ENCODE assay signal across 18 cellular contexts in genomic region chrX:2846992-2847391, GRCh38. TPM values are rescaled to one million over a fixed set of nuclear protein-coding genes. Genes with fewer than 3 reads are reported as not detected.
A peak's percentile ranks its signal among the peaks of the same experiment; 100 is the strongest.
DNase-seq lines count a peak whose midpoint lies in the region; ATAC-seq, FAIRE-seq and TF ChIP-seq lines count a peak whose summit lies in the region.
"Had no signal": no experiment of that assay in that cellular context is flagged by ENCODE, and none has a peak within 500 bp of the region (broad histone marks: within the 10 kb centered on the region; RNA-seq: fewer than 3 reads in every experiment).

No MANE protein-coding gene starts in this region.

- no peak overlapping the region for H3K9ac ChIP-seq in endodermal cell (ENCODE audit: extremely low read depth, low read length, poor library complexity, severe bottlenecking)
- H3K9ac ChIP-seq: BLaER1 treated with 17β-estradiol and CSF1 and Interleukin-3, amounts not matched to agents 10 nM and 100 nM; GM23248 had no signal

- peaks cover 28% of the 10 kb centered on the region for H3K4me1 Mint-ChIP-seq in endodermal cell

- H3K36me3 Mint-ChIP-seq in endodermal cell (ENCODE audit: low read depth), result peaks cover 46% of the 10 kb centered on the region

- H3K27me3 Mint-ChIP-seq in endodermal cell (ENCODE audit: insufficient read depth), result no peaks in the 10 kb centered on the region
- H3K27me3 Mint-ChIP-seq: CD4-positive, alpha-beta T cell had no signal

- POLR2A ChIA-PET in A549 (lab: Yijun Ruan, JAX) (no interaction called here), PC-9 (lab: Charles Lee; ENCODE audit: unreplicated experiment) (no interaction called here)

- H3K4me2 ChIP-seq in A549 (no peak overlapping the region), PC-9 (0 out of 2 replicates have a peak overlapping the region, but pooled peaks have one; percentile 21)
- H3K4me2 ChIP-seq: BLaER1 treated with 17β-estradiol and CSF1 and Interleukin-3, amounts not matched to agents 10 nM and 100 nM had no signal

- DNase-seq in A549 (ENCODE audit: low read depth in 1 of 2, low spot score in 1 of 2), result no peak
- peak in 1 of 2 experiments; percentile 74 for DNase-seq in PC-9
- DNase-seq in endodermal cell, result peak; percentile 28
- DNase-seq in pancreas, result no peak
- no peak for DNase-seq in middle frontal gyrus (ENCODE audit: extremely low spot score, low spot score)
- no peak for DNase-seq in activated CD8-positive, alpha-beta memory T cell treated with anti-CD3 and anti-CD28 coated beads, Interleukin-2, amount 50 U/mL, for 4 hours
- DNase-seq: 8988T; ACHN; Calu3; CD4-positive, alpha-beta T cell; DMS 273 treated with DMSO at 0.1 percent for 48 hours; DND-41; GF-D8; GM23248 had no signal

- H3K4me1 ChIP-seq in A549 (peaks cover 15% of the 10 kb centered on the region), PC-9 (replicated peaks; ENCODE audit: insufficient read depth) (peaks cover 28% of the 10 kb centered on the region), endodermal cell (ENCODE audit: control insufficient read depth, insufficient read depth, low read length) (no peaks in the 10 kb centered on the region), pancreas (no peaks in the 10 kb centered on the region)

- H3K9me2 ChIP-seq in PC-9 (ENCODE audit: insufficient read depth), result no peaks in the 10 kb centered on the region; the same call in 1 of the 2 replicates

- H4K20me1 ChIP-seq in PC-9 (ENCODE audit: insufficient read depth), result no peaks in the 10 kb centered on the region
- H4K20me1 ChIP-seq: BLaER1 treated with 17β-estradiol and CSF1 and Interleukin-3, amounts not matched to agents 10 nM and 100 nM had no signal

- H3K27ac ChIP-seq in A549, result no peak overlapping the region
- H3K27ac ChIP-seq in PC-9, result no peak overlapping the region
- no peak overlapping the region for H3K27ac ChIP-seq in endodermal cell (ENCODE audit: low read depth, low read length)
- no peak overlapping the region for H3K27ac ChIP-seq in pancreas
- H3K27ac ChIP-seq: BLaER1 treated with 17β-estradiol and CSF1 and Interleukin-3, amounts not matched to agents 10 nM and 100 nM; GM23248; HL-60 had no signal

- no peak overlapping the region for H3K4me3 Mint-ChIP-seq in endodermal cell
- H3K4me3 Mint-ChIP-seq: CD4-positive, alpha-beta T cell had no signal

- no peaks in the 10 kb centered on the region for H3K27me3 ChIP-seq in PC-9 (ENCODE audit: insufficient read depth, low read depth)
- H3K27me3 ChIP-seq in endodermal cell (ENCODE audit: control insufficient read depth, insufficient read depth, low read length, poor library complexity, severe bottlenecking), result no peaks in the 10 kb centered on the region
- H3K27me3 ChIP-seq in pancreas, result no peaks in the 10 kb centered on the region
- H3K27me3 ChIP-seq: BLaER1 treated with 17β-estradiol and CSF1 and Interleukin-3, amounts not matched to agents 10 nM and 100 nM had no signal

- TF ChIP-seq RAD21 in A549 (conservative IDR thresholded peaks at IDR 0.05 in 1 of 2, IDR thresholded peaks at IDR 0.05 in 1 of 2), result no peak

- ATAC-seq in A549 (no peak), pancreas (no peak), GM21447 (IDR thresholded peaks at IDR 0.05; ENCODE audit: unreplicated experiment) (no peak)

- no peak for TF ChIP-seq EP300 in A549 (IDR thresholded peaks at IDR 0.05)

- BruUV-seq in PC-9 (replicated peaks; lab: Mats Ljungman, UMichigan), result no TSS peak

- CTCF ChIA-PET in A549 (lab: Yijun Ruan, JAX), result no interaction called here
- CTCF ChIA-PET in PC-9 (lab: Charles Lee), result no interaction called here

- no peak overlapping the region for H2AFZ ChIP-seq in PC-9
- H2AFZ ChIP-seq: GM23248 had no signal

- no peak for TF ChIP-seq POLR2A in A549 (IDR thresholded peaks at IDR 0.05; ENCODE audit: low read length)

- H3K36me3 ChIP-seq in PC-9 (ENCODE audit: low read depth) (no peaks in the 10 kb centered on the region), endodermal cell (ENCODE audit: control insufficient read depth, insufficient read depth, low read length) (peaks cover 10% of the 10 kb centered on the region), pancreas (no peaks in the 10 kb centered on the region)

- peak; percentile 7 for FAIRE-seq in A549 (lab: Jason Lieb, UNC)
- FAIRE-seq in pancreas (lab: Jason Lieb, UNC), result peak; percentile 54
- FAIRE-seq: H54 had no signal

- H3K4me3 ChIP-seq in A549, result no peak overlapping the region
- no peak overlapping the region for H3K4me3 ChIP-seq in PC-9
- H3K4me3 ChIP-seq in endodermal cell (ENCODE audit: low read length), result no peak overlapping the region
- no peak overlapping the region for H3K4me3 ChIP-seq in pancreas
- H3K4me3 ChIP-seq: BLaER1 treated with 17β-estradiol and CSF1 and Interleukin-3, amounts not matched to agents 10 nM and 100 nM; GM23248 had no signal

- H3K9me3 ChIP-seq in A549 (no peaks in the 10 kb centered on the region), PC-9 (ENCODE audit: insufficient read depth, low read depth) (no peaks in the 10 kb centered on the region), endodermal cell (ENCODE audit: control insufficient read depth, low read length) (no peaks in the 10 kb centered on the region), pancreas (no peaks in the 10 kb centered on the region)

- H3K79me2 ChIP-seq in PC-9 (ENCODE audit: low read depth), result no peaks in the 10 kb centered on the region

- intact Hi-C loops in PC-9 (cut with micrococcal nuclease; ENCODE audit: unreplicated experiment) (no loop called here), pancreas (cut with DNase I) (no loop called here)

- TF ChIP-seq CTCF in A549 (IDR thresholded peaks at IDR 0.05), result no peak
- no peak for TF ChIP-seq CTCF in PC-9 (conservative IDR thresholded peaks at IDR 0.05)
- TF ChIP-seq CTCF in endodermal cell (conservative IDR thresholded peaks at IDR 0.05), result no peak
- no peak for TF ChIP-seq CTCF in pancreas (IDR thresholded peaks at IDR 0.05)

- peaks cover 3% of the 10 kb centered on the region for H3K9me3 Mint-ChIP-seq in endodermal cell
- H3K9me3 Mint-ChIP-seq: CD4-positive, alpha-beta T cell had no signal

- H3K27ac Mint-ChIP-seq in endodermal cell, result no peak overlapping the region
- H3K27ac Mint-ChIP-seq: CD4-positive, alpha-beta T cell had no signal

- H3F3A ChIP-seq in PC-9 (ENCODE audit: insufficient read depth, low read depth), result peaks cover 14% of the 10 kb centered on the region; the same call in 1 of the 2 replicates

TF ChIP-seq in A549, 52 proteins besides CTCF, POLR2A, EP300 and RAD21:
- TF ChIP-seq MAFK (IDR thresholded peaks at IDR 0.05; ENCODE audit: partially characterized antibody) (no peak), MAZ (IDR thresholded peaks at IDR 0.05; ENCODE audit: borderline replicate concordance, low read depth, low read length) (no peak), CHD2 (IDR thresholded peaks at IDR 0.05; ENCODE audit: low read length, partially characterized antibody) (no peak), POLR2AphosphoS2 (conservative IDR thresholded peaks at IDR 0.05; ENCODE audit: low read length) (no peak), EHF (CRISPR knock-in tag; IDR thresholded peaks at IDR 0.05) (no peak), GATA3 (IDR thresholded peaks at IDR 0.05; ENCODE audit: borderline replicate concordance) (no peak)

RNA-seq across cellular contexts. Expression of gene GYG2, which starts 18.3 kb away (rescaled TPM):
- 14.1 and 14.3 TPM in 2 replicates for polyA plus RNA-seq in A549 (2011; rRNA removed)
- polyA plus RNA-seq in A549 (2012; cell fraction: cytosol; rRNA removed), result 6.8 and 10.2 TPM in 2 replicates
- polyA plus RNA-seq in A549 (2012; cell fraction: nucleus; rRNA removed), result 6.9 and 8.6 TPM in 2 replicates
- polyA plus RNA-seq in A549 (2017; fragmentation: RNase III; extraction: RNeasy Plus Mini Kit Qiagen cat#74134 plus additional on column Dnase treatment), result 11.0 to 13.6 TPM (median 12.7 TPM) in 3 replicates
- polyA minus RNA-seq in A549 (2011; rRNA and poly(A)+ RNA removed), result 27.1 and 33.3 TPM in 2 replicates
- 1.7 and 2.0 TPM in 2 replicates for total RNA-seq in PC-9 (2021)
- total RNA-seq in endodermal cell, result 100 to 1,000 TPM in 1 of 2 donors, 10 to 100 TPM in 1; 52.6 to 108 TPM
- polyA plus RNA-seq in endodermal cell (2013, experiment 1 of 2), result 32.2 TPM
- polyA plus RNA-seq in endodermal cell (2013, experiment 2 of 2), result 35.8 TPM
- total RNA-seq in pancreas, result 1 to 10 TPM; 3.0 to 8.6 (median 4.9) TPM
- 1 to 10 TPM; 2.2 to 6.0 TPM for polyA plus RNA-seq in pancreas
- total RNA-seq: CD4-positive, alpha-beta T cell had no signal

Comparison
In these comparisons a context has a peak if more than half of its experiments do, and no peak if none do; other contexts are left out.
1. RNA of gene GYG2, which starts 18.3 kb away (total RNA-seq): 52.6 to 108 TPM in endodermal cell; 3.0 to 8.6 TPM in pancreas and 1.7 to 2.0 TPM in PC-9; every median in the first group is over 4 times any median in the second.